13 cellular contexts compared by ENCODE assay signal in genomic region chr2:127149384-127149783, GRCh38. TPM values are rescaled to one million over a fixed set of nuclear protein-coding genes. Genes with fewer than 3 reads are reported as not detected.
A peak's percentile ranks its signal among the peaks of the same experiment; 100 is the strongest.
DNase-seq lines count a peak whose midpoint lies in the region; ATAC-seq, FAIRE-seq and TF ChIP-seq lines count a peak whose summit lies in the region.
"Had no signal": no experiment of that assay in that cellular context is flagged by ENCODE, and none has a peak within 500 bp of the region (broad histone marks: within the 10 kb centered on the region; RNA-seq: fewer than 3 reads in every experiment).

No MANE protein-coding gene starts in this region.

- 79 to 91% methylated on average over 4 of the region's 4 CpGs for WGBS in sigmoid colon, 2 donors

- DNase-seq in AG08396 (ENCODE audit: low spot score): peak; percentile 47
- peak; percentile 96 for DNase-seq in HT1080 (ENCODE audit: low read depth)
- DNase-seq in cardiac fibroblast (ENCODE audit: low read depth in 2 of 2): peak; percentile 79 to 97
- DNase-seq in lung microvascular endothelial cell (ENCODE audit: low read depth in 2 of 2): peak; percentile 22 to 86
- DNase-seq in kidney: no peak
- no peak for DNase-seq in DMS153 treated with DMSO at 0.1 percent for 48 hours (lab: John Stamatoyannopoulos, UW; ENCODE audit: unreplicated experiment)
- no peak for DNase-seq in sigmoid colon
- DNase-seq: natural killer cell, NCI-H510A treated with DMSO at 0.1 percent for 48 hours, Right ventricle myocardium superior had no signal

- H3K4me1 ChIP-seq in kidney (ENCODE audit: control insufficient read depth in 1 of 2, insufficient read depth in 1 of 2, low read depth in 1 of 2, low read length in 2 of 2) (peaks cover 2 to 4% of the 10 kb centered on the region in 2 donors), sigmoid colon (peaks cover 0 to 3% (median 0%) of the 10 kb centered on the region in 4 donors)
- H3K4me1 ChIP-seq: ascending aorta had no signal

- H3K9me3 ChIP-seq in kidney (ENCODE audit: control insufficient read depth in 1 of 2, low read length in 2 of 2) (no peaks in the 10 kb centered on the region), sigmoid colon (peaks cover 0 to 2% (median 0%) of the 10 kb centered on the region in 4 donors)
- H3K9me3 ChIP-seq: ascending aorta had no signal

- H3K27ac ChIP-seq in kidney (ENCODE audit: low read depth in 2 of 2, low read length in 2 of 2) (no peak overlapping the region), sigmoid colon (no peak overlapping the region)
- H3K27ac ChIP-seq: ascending aorta, VCaP had no signal

- intact Hi-C loops in kidney (cut with DNase I): no loop called here
- intact Hi-C loops in sigmoid colon (cut with DNase I): no loop called here

- H3K4me3 ChIP-seq in cardiac fibroblast (replicated peaks in 1 of 2; ENCODE audit: low read depth in 2 of 2, low read length in 2 of 2) (no peak overlapping the region), kidney (ENCODE audit: low read length in 2 of 2) (no peak overlapping the region), sigmoid colon (no peak overlapping the region)
- H3K4me3 ChIP-seq: ascending aorta had no signal

- H3K36me3 ChIP-seq in kidney (ENCODE audit: control insufficient read depth in 1 of 2, insufficient read depth in 2 of 2, low read length in 2 of 2) (no peaks in the 10 kb centered on the region), sigmoid colon (no peaks in the 10 kb centered on the region)
- H3K36me3 ChIP-seq: ascending aorta had no signal

- FAIRE-seq in kidney (lab: Jason Lieb, UNC): no peak

- TF ChIP-seq CTCF in cardiac fibroblast (IDR thresholded peaks at IDR 0.05; ENCODE audit: low read depth, low read length) (no peak), kidney (IDR thresholded peaks at IDR 0.05; ENCODE audit: borderline replicate concordance, extremely low read depth, insufficient read depth) (no peak), sigmoid colon (IDR thresholded peaks at IDR 0.05) (no peak)

- TF ChIP-seq EP300 in sigmoid colon (IDR thresholded peaks at IDR 0.05): no peak

- no peaks in the 10 kb centered on the region for H3K27me3 ChIP-seq in sigmoid colon
- H3K27me3 ChIP-seq: ascending aorta had no signal

- H3K9ac ChIP-seq in kidney (ENCODE audit: low read length in 2 of 2): no peak overlapping the region

- ATAC-seq in GM21529 (IDR thresholded peaks at IDR 0.05; ENCODE audit: unreplicated experiment): no peak
- ATAC-seq: natural killer cell had no signal

- no peak for TF ChIP-seq POLR2A in sigmoid colon (IDR thresholded peaks at IDR 0.05)

RNA-seq across cellular contexts. Expression of gene BIN1, which starts 42.4 kb away (rescaled TPM):
- total RNA-seq in HT1080 (2014; rRNA removed; shearing (Covaris generic)): 68.0 and 68.8 TPM in 2 replicates
- polyA plus RNA-seq in HT1080 (2015; cell fraction: cytosol; rRNA removed): 47.8 and 48.5 TPM in 2 replicates
- polyA plus RNA-seq in HT1080 (2015; cell fraction: nucleus; rRNA removed): 36.4 and 40.8 TPM in 2 replicates
- total RNA-seq in lung microvascular endothelial cell (30.0 and 37.3 TPM in 2 replicates), kidney (121 TPM), sigmoid colon (10 to 100 TPM; 36.1 to 57.9 (median 43.2) TPM)
- polyA plus RNA-seq in kidney (ENCODE audit: insufficient read depth, low read depth, low replicate concordance) (167 TPM), sigmoid colon (10 to 100 TPM; 20.3 to 52.9 (median 34.8) TPM)

Comparison
In these comparisons a context has a peak if more than half of its experiments do, and no peak if none do; other contexts are left out.
1. DNase-seq: peak in AG08396 (single experiment), HT1080 (single experiment), cardiac fibroblast (2 of 2) and lung microvascular endothelial cell (2 of 2); none in kidney (single experiment), DMS153 treated with DMSO at 0.1 percent for 48 hours (single experiment) and sigmoid colon (single experiment).